Comparison of ENCODE assay signal across 8 cellular contexts in the genomic region with DNA sequence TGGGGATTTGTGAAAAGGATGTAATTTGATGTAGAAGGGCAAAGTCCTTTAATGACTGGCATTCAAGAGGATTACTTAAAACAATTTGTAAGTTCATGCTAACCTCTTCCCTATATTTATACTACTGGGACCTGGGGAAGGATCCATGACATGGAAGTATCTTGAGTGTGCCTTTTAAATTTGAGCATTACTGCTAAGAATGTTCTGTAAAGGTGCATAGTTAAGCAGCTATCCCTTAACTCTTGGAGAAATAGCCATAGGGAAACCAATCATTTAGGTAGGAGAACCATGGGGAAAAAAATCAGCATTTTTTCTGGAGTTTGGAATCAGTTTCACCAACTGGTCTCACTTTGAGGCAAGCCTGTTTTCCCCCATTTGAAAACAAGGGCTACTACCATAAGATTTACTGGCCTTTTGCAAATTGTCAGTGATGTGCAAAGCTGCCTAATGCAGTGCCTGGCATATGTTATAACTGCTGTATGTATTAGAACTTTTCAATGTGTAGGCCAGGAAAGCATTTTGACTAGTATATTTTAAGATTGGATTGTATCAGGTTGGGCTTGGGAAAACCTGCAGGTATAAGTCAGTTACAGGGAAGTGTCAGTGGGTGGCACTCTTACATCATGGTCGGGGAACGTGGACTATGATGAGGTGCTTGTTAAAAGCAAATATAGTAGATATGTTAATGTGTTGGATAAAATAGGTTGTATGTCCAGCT.
DNase-seq lines count a peak whose midpoint lies in the region; ATAC-seq, FAIRE-seq and TF ChIP-seq lines count a peak whose summit lies in the region.

No MANE protein-coding gene starts in this region.

- H3K4me3 ChIP-seq in A549 (peak overlapping the region; percentile 76), HEK293 (ENCODE audit: low read depth, low read length) (no peak overlapping the region)

- H3K9me3 Mint-ChIP-seq in T-helper 2 cell treated with Interferon-gamma antibody and Interleukin-4, amounts not matched to agents 5 μg/mL and 100 μg/mL, for 36 hours, result no peaks in the 10 kb centered on the region

- TF ChIP-seq CTCF in A549 (IDR thresholded peaks at IDR 0.05), result peak; percentile 43
- TF ChIP-seq CTCF in GM10248 (IDR thresholded peaks at IDR 0.05; ENCODE audit: control extremely low read depth, extremely low read depth, low read depth, missing control alignments), result peak; percentile 60
- TF ChIP-seq CTCF in HEK293 (tag by site-specific recombination; IDR thresholded peaks at IDR 0.05), result no peak

- CTCF ChIA-PET in A549 (lab: Yijun Ruan, JAX) (no interaction called here), GM10248 (lab: Yijun Ruan, JAX) (interaction anchor here (1.1 to 2.3 kb wide), 5 partner anchors 9 to 73 kb away, joined by 3 to 9 read pairs (median 4); a partner anchor contains a TSS), HEK293 (lab: Yijun Ruan, JAX) (interaction anchor here (1.4 to 1.6 kb wide), 2 partner anchors 71 to 72 kb away, joined by 4 to 7 read pairs; a partner anchor contains a TSS)

- H3K9me3 ChIP-seq in A549 (no peaks in the 10 kb centered on the region), HEK293 (ENCODE audit: control insufficient read depth, insufficient read depth, low read depth, low read length) (no peaks in the 10 kb centered on the region)

- peaks cover 28% of the 10 kb centered on the region for H3K4me1 Mint-ChIP-seq in T-helper 2 cell treated with Interferon-gamma antibody and Interleukin-4, amounts not matched to agents 5 μg/mL and 100 μg/mL, for 36 hours (ENCODE audit: low read depth)

- FAIRE-seq in A549 (lab: Jason Lieb, UNC), result no peak

- 6% methylated on average over 2 of the region's 2 CpGs for WGBS in A549 (ENCODE audit: missing lambda C conversion rate)

- TF ChIP-seq POLR2A in A549 (IDR thresholded peaks at IDR 0.05; ENCODE audit: low read length), result no peak

- no peaks in the 10 kb centered on the region for H3K27me3 Mint-ChIP-seq in T-helper 2 cell treated with Interferon-gamma antibody and Interleukin-4, amounts not matched to agents 5 μg/mL and 100 μg/mL, for 36 hours (ENCODE audit: low read depth)

- DNase-seq in A549 (ENCODE audit: low read depth in 1 of 2, low spot score in 1 of 2) (peak; percentile 18 to 71), GM10248 (ENCODE audit: extremely low spot score) (peak; percentile 16), NCI-H1092 treated with DMSO at 0.1 percent for 48 hours (lab: John Stamatoyannopoulos, UW) (peak; percentile 34), dermis microvascular lymphatic vessel endothelial cell (ENCODE audit: low read depth in 2 of 2) (peak; percentile 75 to 86), lung microvascular endothelial cell (ENCODE audit: low read depth in 2 of 2) (peak; percentile 76 to 90), ureter (ENCODE audit: low spot score) (peak; percentile 55)
- DNase-seq in T-helper 2 cell treated with Interferon-gamma antibody and Interleukin-4, amounts not matched to agents 5 μg/mL and 100 μg/mL, for 36 hours (ENCODE audit: low spot score), result no peak

- peak in 1 of 2 experiments; percentile 45; a peak in 2 of 5 replicates for TF ChIP-seq RAD21 in A549 (conservative IDR thresholded peaks at IDR 0.05 in 1 of 2, IDR thresholded peaks at IDR 0.05 in 1 of 2)

- POLR2A ChIA-PET in A549 (lab: Yijun Ruan, JAX) (no interaction called here), GM10248 (lab: Yijun Ruan, JAX) (no interaction called here), HEK293 (lab: Yijun Ruan, JAX) (no interaction called here)

- peaks cover 44% of the 10 kb centered on the region for H3K36me3 Mint-ChIP-seq in T-helper 2 cell treated with Interferon-gamma antibody and Interleukin-4, amounts not matched to agents 5 μg/mL and 100 μg/mL, for 36 hours (ENCODE audit: low read depth)

- H3K27ac Mint-ChIP-seq in T-helper 2 cell treated with Interferon-gamma antibody and Interleukin-4, amounts not matched to agents 5 μg/mL and 100 μg/mL, for 36 hours, result peak overlapping the region; percentile 53

- TF ChIP-seq EP300 in A549 (IDR thresholded peaks at IDR 0.05), result no peak

- H3K27ac ChIP-seq in A549, result peak overlapping the region; percentile 87 to 100
- no peak overlapping the region for H3K27ac ChIP-seq in HEK293 (ENCODE audit: extremely low read depth, low read depth, low read length)

- H3K4me1 ChIP-seq in A549 (peaks cover 32% of the 10 kb centered on the region), HEK293 (ENCODE audit: control insufficient read depth, insufficient read depth, low read length) (no peaks in the 10 kb centered on the region)

- H3K4me2 ChIP-seq in A549, result peak overlapping the region; percentile 71

- H3K36me3 ChIP-seq in HEK293 (ENCODE audit: control insufficient read depth in 2 of 2, insufficient read depth in 1 of 2, low read length in 2 of 2), result peaks cover 0 to 39% of the 10 kb centered on the region in 2 experiments; a peak in 1 of 3 replicates

- peak overlapping the region; percentile 89 for H3K4me3 Mint-ChIP-seq in T-helper 2 cell treated with Interferon-gamma antibody and Interleukin-4, amounts not matched to agents 5 μg/mL and 100 μg/mL, for 36 hours

- ATAC-seq in A549, result peak in 1 of 2 experiments; percentile 29; a peak in 2 of 6 replicates

TF ChIP-seq in A549, 52 proteins besides CTCF, POLR2A, EP300 and RAD21:
- TF ChIP-seq KDM1A (IDR thresholded peaks at IDR 0.05; ENCODE audit: low read depth) (no peak), HDAC2 (IDR thresholded peaks at IDR 0.05) (no peak), POLR2AphosphoS2 (conservative IDR thresholded peaks at IDR 0.05; ENCODE audit: low read length) (0 out of 2 replicates have a peak, but pooled peaks have one; percentile 63), NR3C1 (IDR thresholded peaks at IDR 0.05) (no peak), JUN (IDR thresholded peaks at IDR 0.05) (peak in 1 of 2 experiments; percentile 10; a peak in 2 of 5 replicates), HOXA7 (CRISPR knock-in tag; IDR thresholded peaks at IDR 0.05) (peak; percentile 44; the same call in 1 of the 2 replicates)
- TF ChIP-seq, protein P1, sequence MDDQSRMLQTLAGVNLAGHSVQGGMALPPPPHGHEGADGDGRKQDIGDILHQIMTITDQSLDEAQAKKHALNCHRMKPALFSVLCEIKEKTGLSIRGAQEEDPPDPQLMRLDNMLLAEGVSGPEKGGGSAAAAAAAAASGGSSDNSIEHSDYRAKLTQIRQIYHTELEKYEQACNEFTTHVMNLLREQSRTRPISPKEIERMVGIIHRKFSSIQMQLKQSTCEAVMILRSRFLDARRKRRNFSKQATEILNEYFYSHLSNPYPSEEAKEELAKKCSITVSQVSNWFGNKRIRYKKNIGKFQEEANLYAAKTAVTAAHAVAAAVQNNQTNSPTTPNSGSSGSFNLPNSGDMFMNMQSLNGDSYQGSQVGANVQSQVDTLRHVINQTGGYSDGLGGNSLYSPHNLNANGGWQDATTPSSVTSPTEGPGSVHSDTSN (IDR thresholded peaks at IDR 0.05), result no peak
- TF ChIP-seq, protein P2, sequence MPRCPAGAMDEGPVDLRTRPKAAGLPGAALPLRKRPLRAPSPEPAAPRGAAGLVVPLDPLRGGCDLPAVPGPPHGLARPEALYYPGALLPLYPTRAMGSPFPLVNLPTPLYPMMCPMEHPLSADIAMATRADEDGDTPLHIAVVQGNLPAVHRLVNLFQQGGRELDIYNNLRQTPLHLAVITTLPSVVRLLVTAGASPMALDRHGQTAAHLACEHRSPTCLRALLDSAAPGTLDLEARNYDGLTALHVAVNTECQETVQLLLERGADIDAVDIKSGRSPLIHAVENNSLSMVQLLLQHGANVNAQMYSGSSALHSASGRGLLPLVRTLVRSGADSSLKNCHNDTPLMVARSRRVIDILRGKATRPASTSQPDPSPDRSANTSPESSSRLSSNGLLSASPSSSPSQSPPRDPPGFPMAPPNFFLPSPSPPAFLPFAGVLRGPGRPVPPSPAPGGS (IDR thresholded peaks at IDR 0.05), result peak; percentile 16; the same call in 1 of the 3 replicates

TF ChIP-seq in HEK293, 187 proteins besides CTCF, POLR2A, EP300 and RAD21:
- TF ChIP-seq ZNF654 (tag by site-specific recombination; IDR thresholded peaks at IDR 0.05; ENCODE audit: low read depth) (peak; percentile 91), ZEB2 (tag by site-specific recombination; IDR thresholded peaks at IDR 0.05) (0 out of 2 replicates have a peak, but pooled peaks have one; percentile 20), MZF1 (tag by site-specific recombination; IDR thresholded peaks at IDR 0.05; ENCODE audit: borderline replicate concordance) (no peak), ZNF433 (tag by site-specific recombination; IDR thresholded peaks at IDR 0.05; ENCODE audit: low read depth) (no peak)
- TF ChIP-seq, protein P3, sequence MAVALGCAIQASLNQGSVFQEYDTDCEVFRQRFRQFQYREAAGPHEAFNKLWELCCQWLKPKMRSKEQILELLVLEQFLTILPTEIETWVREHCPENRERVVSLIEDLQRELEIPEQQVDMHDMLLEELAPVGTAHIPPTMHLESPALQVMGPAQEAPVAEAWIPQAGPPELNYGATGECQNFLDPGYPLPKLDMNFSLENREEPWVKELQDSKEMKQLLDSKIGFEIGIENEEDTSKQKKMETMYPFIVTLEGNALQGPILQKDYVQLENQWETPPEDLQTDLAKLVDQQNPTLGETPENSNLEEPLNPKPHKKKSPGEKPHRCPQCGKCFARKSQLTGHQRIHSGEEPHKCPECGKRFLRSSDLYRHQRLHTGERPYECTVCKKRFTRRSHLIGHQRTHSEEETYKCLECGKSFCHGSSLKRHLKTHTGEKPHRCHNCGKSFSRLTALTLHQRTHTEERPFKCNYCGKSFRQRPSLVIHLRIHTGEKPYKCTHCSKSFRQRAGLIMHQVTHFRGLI (tag by site-specific recombination; IDR thresholded peaks at IDR 0.05), result peak; percentile 89
